ENCODE assay signal across 14 cellular contexts in the genomic region with DNA sequence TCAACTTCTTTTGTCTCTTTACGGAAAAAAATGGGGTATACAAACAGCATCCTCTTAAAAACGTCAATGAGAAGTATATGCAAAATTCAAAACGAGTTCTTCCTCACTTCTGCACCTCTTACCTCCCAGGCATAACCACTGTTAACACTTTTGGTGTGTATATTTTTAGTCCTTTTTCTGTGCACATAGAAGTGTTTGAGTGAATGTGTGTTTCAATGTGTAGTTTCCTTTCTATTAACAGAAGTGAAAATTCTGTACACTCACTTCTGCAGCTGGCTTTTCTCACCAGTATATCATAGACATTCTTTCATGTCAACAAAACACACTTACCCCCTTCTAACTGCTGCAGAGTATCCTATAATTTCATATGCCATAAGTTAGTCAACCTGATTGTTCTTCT. TPM values are rescaled to one million over a fixed set of nuclear protein-coding genes. Genes with fewer than 3 reads are reported as not detected.
A peak's percentile ranks its signal among the peaks of the same experiment; 100 is the strongest.
DNase-seq lines count a peak whose midpoint lies in the region; ATAC-seq and TF ChIP-seq lines count a peak whose summit lies in the region.
"Had no signal": no experiment of that assay in that cellular context is flagged by ENCODE, and none has a peak within 500 bp of the region (broad histone marks: within the 10 kb centered on the region; RNA-seq: fewer than 3 reads in every experiment).

No MANE protein-coding gene starts in this region.

- H3K4me3 Mint-ChIP-seq in natural killer cell: no peak overlapping the region
- no peak overlapping the region for H3K4me3 Mint-ChIP-seq in activated T-cell treated with anti-CD3 and anti-CD28 coated beads, Interleukin-2, amount 50 U/mL, for 24 hours
- H3K4me3 Mint-ChIP-seq: activated CD4-positive, alpha-beta T cell treated with anti-CD3 and anti-CD28 coated beads, Interleukin-2, amount 10 ng/mL, durations not matched to agents 24 days and 14 days; activated naive CD4-positive, alpha-beta T cell treated with anti-CD3 and anti-CD28 coated beads, Interleukin-2, amount 10 ng/mL, durations not matched to agents 7 days and 5 days; neural crest cell had no signal

- ATAC-seq in GM18499 (IDR thresholded peaks at IDR 0.05; ENCODE audit: insufficient read depth, unreplicated experiment): peak; percentile 69
- peak; percentile 63 for ATAC-seq in GM19463 (IDR thresholded peaks at IDR 0.05; ENCODE audit: unreplicated experiment)
- peak; percentile 45 for ATAC-seq in HG02884 (IDR thresholded peaks at IDR 0.05; ENCODE audit: unreplicated experiment)
- ATAC-seq in HG03575 (IDR thresholded peaks at IDR 0.05; ENCODE audit: extremely low read depth, insufficient number of reproducible peaks, low FRiP score, unreplicated experiment): peak; percentile 62
- ATAC-seq in natural killer cell: no peak
- ATAC-seq: SK-N-SH treated with all-trans-retinoic acid at 6 μM for 48 hours had no signal

- no peak for DNase-seq in natural killer cell
- no peak for DNase-seq in HUDEP-2 (lab: John Stamatoyannopoulos, UW; ENCODE audit: unreplicated experiment in 76 of 76)
- no peak for DNase-seq in LoVo (ENCODE audit: low spot score)
- no peak for DNase-seq in activated T-cell treated with anti-CD3 and anti-CD28 coated beads, Interleukin-2, amount 50 U/mL, for 24 hours
- DNase-seq: activated CD4-positive, alpha-beta T cell treated with anti-CD3 and anti-CD28 coated beads, Interleukin-2, amount 10 ng/mL, durations not matched to agents 24 days and 14 days; activated naive CD4-positive, alpha-beta T cell treated with anti-CD3 and anti-CD28 coated beads, Interleukin-2, amount 10 ng/mL, durations not matched to agents 7 days and 5 days; NCI-H1048; NCI-H774 had no signal

- no peak overlapping the region for H3K27ac Mint-ChIP-seq in natural killer cell
- no peak overlapping the region for H3K27ac Mint-ChIP-seq in activated T-cell treated with anti-CD3 and anti-CD28 coated beads, Interleukin-2, amount 50 U/mL, for 24 hours
- H3K27ac Mint-ChIP-seq: activated CD4-positive, alpha-beta T cell treated with anti-CD3 and anti-CD28 coated beads, Interleukin-2, amount 10 ng/mL, durations not matched to agents 24 days and 14 days; activated naive CD4-positive, alpha-beta T cell treated with anti-CD3 and anti-CD28 coated beads, Interleukin-2, amount 10 ng/mL, durations not matched to agents 7 days and 5 days had no signal

- no peaks in the 10 kb centered on the region for H3K27me3 Mint-ChIP-seq in natural killer cell (ENCODE audit: low read depth in 2 of 2)
- no peaks in the 10 kb centered on the region for H3K27me3 Mint-ChIP-seq in activated T-cell treated with anti-CD3 and anti-CD28 coated beads, Interleukin-2, amount 50 U/mL, for 24 hours
- H3K27me3 Mint-ChIP-seq: activated CD4-positive, alpha-beta T cell treated with anti-CD3 and anti-CD28 coated beads, Interleukin-2, amount 10 ng/mL, durations not matched to agents 24 days and 14 days; activated naive CD4-positive, alpha-beta T cell treated with anti-CD3 and anti-CD28 coated beads, Interleukin-2, amount 10 ng/mL, durations not matched to agents 7 days and 5 days had no signal

- H3K36me3 Mint-ChIP-seq in natural killer cell: peaks cover 5% of the 10 kb centered on the region
- H3K36me3 Mint-ChIP-seq in activated T-cell treated with anti-CD3 and anti-CD28 coated beads, Interleukin-2, amount 50 U/mL, for 24 hours (ENCODE audit: low read depth): peaks cover 74% of the 10 kb centered on the region

- peaks cover 7 to 8% of the 10 kb centered on the region in 2 donors for H3K4me1 Mint-ChIP-seq in natural killer cell
- peaks cover 19% of the 10 kb centered on the region for H3K4me1 Mint-ChIP-seq in activated T-cell treated with anti-CD3 and anti-CD28 coated beads, Interleukin-2, amount 50 U/mL, for 24 hours (ENCODE audit: low read depth)

- intact Hi-C loops in natural killer cell (cut with micrococcal nuclease): no loop called here

- TF ChIP-seq CTCF in natural killer cell (IDR thresholded peaks at IDR 0.05): no peak

- H3K9me3 Mint-ChIP-seq in natural killer cell: no peaks in the 10 kb centered on the region
- no peaks in the 10 kb centered on the region for H3K9me3 Mint-ChIP-seq in activated T-cell treated with anti-CD3 and anti-CD28 coated beads, Interleukin-2, amount 50 U/mL, for 24 hours
- H3K9me3 Mint-ChIP-seq: activated CD4-positive, alpha-beta T cell treated with anti-CD3 and anti-CD28 coated beads, Interleukin-2, amount 10 ng/mL, durations not matched to agents 24 days and 14 days; activated naive CD4-positive, alpha-beta T cell treated with anti-CD3 and anti-CD28 coated beads, Interleukin-2, amount 10 ng/mL, durations not matched to agents 7 days and 5 days; neural crest cell had no signal

RNA-seq across cellular contexts. Expression of gene UBR7, which starts 5.4 kb away (rescaled TPM):
- total RNA-seq in natural killer cell: 10 to 100 TPM; 17.0 to 23.4 (median 18.6) TPM

RNA-seq across cellular contexts. Expression of gene GON7, which starts 5.6 kb away (rescaled TPM):
- 1 to 10 TPM; 3.2 to 6.6 (median 5.2) TPM for total RNA-seq in natural killer cell

RNA-seq across cellular contexts. Expression of gene LYSET, which starts 27.3 kb away (rescaled TPM):
- total RNA-seq in natural killer cell: 10 to 100 TPM in 1 of 3 donors, 1 to 10 TPM in 2; 6.1 to 13.1 (median 9.0) TPM

RNA-seq across cellular contexts. Expression of gene MOAP1, which starts 27.7 kb away (rescaled TPM):
- total RNA-seq in natural killer cell: 100 to 1,000 TPM in 1 of 3 donors, 10 to 100 TPM in 2; 89.5 to 106 (median 91.4) TPM

Comparison
In these comparisons a context has a peak if more than half of its experiments do, and no peak if none do; other contexts are left out.
1. ATAC-seq: peak in GM18499 (single experiment), GM19463 (single experiment), HG02884 (single experiment) and HG03575 (single experiment); none in natural killer cell (0 of 3).